Comparison of ENCODE assay signal across 7 cellular contexts in genomic region chr1:215645861-215646260, GRCh38.
"Had no signal": no experiment of that assay in that cellular context is flagged by ENCODE, and none has a peak within 500 bp of the region (broad histone marks: within the 10 kb centered on the region; RNA-seq: fewer than 3 reads in every experiment).

No MANE protein-coding gene starts in this region.

- H3K4me2 ChIP-seq: GM23338 had no signal

- H2AFZ ChIP-seq: GM23338 had no signal

- DNase-seq: H9, HCEC 1CT, KG1 had no signal

- ATAC-seq: GM23338 had no signal

- H3K27ac ChIP-seq: HL-60 had no signal

- FAIRE-seq: H1, H54 had no signal

- H3K4me3 ChIP-seq: GM23338 had no signal
